Comparison of ENCODE assay signal across 10 cellular contexts in genomic region chr4:140653718-140654515, GRCh38.
DNase-seq lines count a peak whose midpoint lies in the region; FAIRE-seq and TF ChIP-seq lines count a peak whose summit lies in the region.
"Had no signal": no experiment of that assay in that cellular context is flagged by ENCODE, and none has a peak within 500 bp of the region (broad histone marks: within the 10 kb centered on the region; RNA-seq: fewer than 3 reads in every experiment).

No MANE protein-coding gene starts in this region.

- peaks cover 79% of the 10 kb centered on the region for H3K36me3 Mint-ChIP-seq in brain

- H3K27me3 ChIP-seq in HUES48 (ENCODE audit: control insufficient read depth, insufficient read depth, low read length) (no peaks in the 10 kb centered on the region), iPS-20b (ENCODE audit: insufficient read depth, low read length) (no peaks in the 10 kb centered on the region)

- H3K9ac ChIP-seq in HUES48 (ENCODE audit: low read depth, low read length) (peak overlapping the region; percentile 38; the same call in 1 of the 2 replicates), iPS-20b (ENCODE audit: low read depth, low read length) (peak overlapping the region; percentile 65; the same call in 1 of the 2 replicates)

- H3K27me3 Mint-ChIP-seq in brain: no peaks in the 10 kb centered on the region

- TF ChIP-seq CTCF in brain (conservative IDR thresholded peaks at IDR 0.05) (no peak), D721Med (IDR thresholded peaks at IDR 0.05; ENCODE audit: insufficient read depth, missing control alignments) (no peak)

- H3K27ac Mint-ChIP-seq in brain: peak overlapping the region; percentile 16 to 95 (median 71)
- H3K27ac Mint-ChIP-seq: activated T-cell treated with anti-CD3 and anti-CD28 coated beads, Interleukin-2, amount 50 U/mL, for 72 hours; T-helper 2 cell treated with Interferon-gamma antibody and Interleukin-4, amounts not matched to agents 5 μg/mL and 100 μg/mL, for 36 hours had no signal

- H3K27ac ChIP-seq in HUES48 (ENCODE audit: low read depth, low read length) (peak overlapping the region; percentile 80), iPS-20b (ENCODE audit: low read length) (peak overlapping the region; percentile 85)

- peak overlapping the region; percentile 2 to 36 (median 31) for H3K4me3 Mint-ChIP-seq in brain
- H3K4me3 Mint-ChIP-seq: activated T-cell treated with anti-CD3 and anti-CD28 coated beads, Interleukin-2, amount 50 U/mL, for 72 hours; T-helper 2 cell treated with Interferon-gamma antibody and Interleukin-4, amounts not matched to agents 5 μg/mL and 100 μg/mL, for 36 hours had no signal

- H3K9me3 ChIP-seq in HUES48 (ENCODE audit: control insufficient read depth, insufficient read depth, low read length) (no peaks in the 10 kb centered on the region), iPS-20b (ENCODE audit: insufficient read depth, low read depth, low read length) (no peaks in the 10 kb centered on the region)

- H3K36me3 ChIP-seq in HUES48 (ENCODE audit: control insufficient read depth, insufficient read depth, low read length) (no peaks in the 10 kb centered on the region), iPS-20b (ENCODE audit: insufficient read depth, low read depth, low read length) (no peaks in the 10 kb centered on the region)

- H3K4me3 ChIP-seq in HUES48 (ENCODE audit: low read depth, low read length) (peak overlapping the region; percentile 41), iPS-20b (ENCODE audit: low read length) (peak overlapping the region; percentile 24; the same call in 1 of the 2 replicates)

- no peak for FAIRE-seq in D721Med (lab: Jason Lieb, UNC)

- H3K4me1 ChIP-seq in HUES48 (ENCODE audit: control insufficient read depth, insufficient read depth, low read length) (peaks cover 17% of the 10 kb centered on the region), iPS-20b (ENCODE audit: insufficient read depth, low read length) (peaks cover 15% of the 10 kb centered on the region; the same call in 1 of the 2 replicates)

- peaks cover 15% of the 10 kb centered on the region for H3K4me1 Mint-ChIP-seq in brain

- H3K9me3 Mint-ChIP-seq in brain: no peaks in the 10 kb centered on the region
- H3K9me3 Mint-ChIP-seq: activated T-cell treated with anti-CD3 and anti-CD28 coated beads, Interleukin-2, amount 50 U/mL, for 72 hours; T-helper 2 cell treated with Interferon-gamma antibody and Interleukin-4, amounts not matched to agents 5 μg/mL and 100 μg/mL, for 36 hours had no signal

- DNase-seq in smooth muscle cell of the brain vasculature (ENCODE audit: low read depth, low spot score) (peak; percentile 12), D721Med (ENCODE audit: insufficient read length, low spot score) (no peak), KG1 (lab: John Stamatoyannopoulos, UW) (no peak)
- no peak for DNase-seq in stimulated activated CD4-positive, alpha-beta T cell treated with anti-CD3 and anti-CD28 coated beads, Interleukin-2, amount 100 ng/mL, for 24 hours
- DNase-seq in activated CD8-positive, alpha-beta memory T cell treated with anti-CD3 and anti-CD28 coated beads for 24 hours: no peak
- DNase-seq: activated T-cell treated with anti-CD3 and anti-CD28 coated beads, Interleukin-2, amount 50 U/mL, for 72 hours had no signal
